ENCODE assay signal across 8 cellular contexts in genomic region chr4:3074078-3074845, GRCh38. TPM values are rescaled to one million over a fixed set of nuclear protein-coding genes. Genes with fewer than 3 reads are reported as not detected.
DNase-seq lines count a peak whose midpoint lies in the region; ATAC-seq lines count a peak whose summit lies in the region.

Gene HTT, plus strand, starts transcription at chr4:3074681. Its CDS starts 145 bp downstream, at chr4:3074826.
Gene HTT-AS, minus strand, starts transcription at chr4:3074538.

- H2BK15ac ChIP-seq in mesenchymal stem cell (ENCODE audit: low read depth, poor library complexity, severe bottlenecking): peak within 1 kb of the TSS; percentile 86

- H3K27ac Mint-ChIP-seq in effector memory CD8-positive, alpha-beta T cell: peak within 1 kb of the TSS; percentile 77 to 87

- peak within 1 kb of the TSS; percentile 97 to 99 for H3K4me3 ChIP-seq in mesenchymal stem cell (ENCODE audit: insufficient read depth in 1 of 2, low read depth in 1 of 2, low read length in 2 of 2)

- H2AFZ ChIP-seq in mesenchymal stem cell (ENCODE audit: low read depth, low read length): peak within 1 kb of the TSS; percentile 99

- peak within 1 kb of the TSS; percentile 98 for H4K8ac ChIP-seq in mesenchymal stem cell (ENCODE audit: low read length)

- no peaks in the 10 kb centered on the region for H3K9me3 Mint-ChIP-seq in effector memory CD8-positive, alpha-beta T cell

- DNase-seq in COLO829 (ENCODE audit: low spot score): peak; percentile 80
- DNase-seq in HS-5 (ENCODE audit: low read depth): peak; percentile 89
- DNase-seq in NK-92 treated with Interleukin-12 subunit alpha and Interleukin-12 subunit beta, amount 100 ng/mL, for 24 hours (lab: John Stamatoyannopoulos, UW): peak; percentile 97
- peak; percentile 92 to 94 for DNase-seq in activated CD8-positive, alpha-beta memory T cell treated with anti-CD3 and anti-CD28 coated beads for 4 hours (ENCODE audit: low read depth in 2 of 2)
- DNase-seq in effector memory CD8-positive, alpha-beta T cell: peak; percentile 87 to 95 (median 90)
- DNase-seq in mesenchymal stem cell: peak; percentile 93
- peak; percentile 92 for DNase-seq in stimulated activated CD8-positive, alpha-beta memory T cell treated with anti-CD3 and anti-CD28 coated beads, Interleukin-12 subunit alpha, Interleukin-12 subunit beta, amount 100 ng/mL, for 1 hour (ENCODE audit: low read depth)

- peaks cover 9% of the 10 kb centered on the region for H3K36me3 Mint-ChIP-seq in effector memory CD8-positive, alpha-beta T cell (ENCODE audit: insufficient read depth)

- H3K4me1 Mint-ChIP-seq in effector memory CD8-positive, alpha-beta T cell (ENCODE audit: low read depth in 2 of 2): peaks cover 12 to 20% of the 10 kb centered on the region in 2 donors

- H3K14ac ChIP-seq in mesenchymal stem cell (ENCODE audit: low read length in 2 of 2): peak within 1 kb of the TSS in 1 of 2 experiments; percentile 99

- peak within 1 kb of the TSS; percentile 98 for H3K9ac ChIP-seq in mesenchymal stem cell (ENCODE audit: low read length)

- no peaks in the 10 kb centered on the region for H3K36me3 ChIP-seq in mesenchymal stem cell (ENCODE audit: control insufficient read depth in 1 of 2, insufficient read depth in 2 of 2, low read depth in 1 of 2, low read length in 2 of 2)

- WGBS in mesenchymal stem cell: under 1% methylated on average over 50 of the region's 81 CpGs

- peak within 1 kb of the TSS; percentile 93 for H3K27ac ChIP-seq in mesenchymal stem cell (ENCODE audit: low read length, poor library complexity, severe bottlenecking)

- peak within 1 kb of the TSS; percentile 74 for H2BK120ac ChIP-seq in mesenchymal stem cell (ENCODE audit: low read depth, low read length)

- H4K91ac ChIP-seq in mesenchymal stem cell (ENCODE audit: low read length): peak within 1 kb of the TSS; percentile 94

- no peaks in the 10 kb centered on the region for H3K27me3 Mint-ChIP-seq in effector memory CD8-positive, alpha-beta T cell

- peak; percentile 72 for ATAC-seq in GM21360 (IDR thresholded peaks at IDR 0.05; ENCODE audit: unreplicated experiment)
- peak; percentile 84 for ATAC-seq in effector memory CD8-positive, alpha-beta T cell (replicated peaks)

- peak within 1 kb of the TSS; percentile 92 for H2BK5ac ChIP-seq in mesenchymal stem cell (ENCODE audit: low read depth, low read length, poor library complexity, severe bottlenecking)

- H3K4me3 Mint-ChIP-seq in effector memory CD8-positive, alpha-beta T cell: peak within 1 kb of the TSS; percentile 87 to 93

- H2AK5ac ChIP-seq in mesenchymal stem cell (ENCODE audit: low read length, severe bottlenecking): no peak within 1 kb of the TSS

- peaks cover 8% of the 10 kb centered on the region for H3K4me1 ChIP-seq in mesenchymal stem cell (ENCODE audit: control insufficient read depth, insufficient read depth, low read depth, low read length)

- H2BK12ac ChIP-seq in mesenchymal stem cell (ENCODE audit: low read length in 2 of 2): peak within 1 kb of the TSS; percentile 85 to 99

- H3K9me3 ChIP-seq in mesenchymal stem cell (ENCODE audit: control insufficient read depth, low read length): no peaks in the 10 kb centered on the region

- H3K79me1 ChIP-seq in mesenchymal stem cell (replicated peaks; ENCODE audit: low read length, poor library complexity, severe bottlenecking): no peaks in the 10 kb centered on the region

- peak within 1 kb of the TSS in 1 of 2 experiments; percentile 89 for H3K4ac ChIP-seq in mesenchymal stem cell (ENCODE audit: low read depth in 1 of 2, low read length in 2 of 2)

- H3K18ac ChIP-seq in mesenchymal stem cell (ENCODE audit: low read depth in 1 of 2, low read length in 2 of 2): peak within 1 kb of the TSS; percentile 93 to 100

- peak within 1 kb of the TSS; percentile 91 for H3K4me2 ChIP-seq in mesenchymal stem cell (ENCODE audit: low read length, poor library complexity, severe bottlenecking)

- H3K27me3 ChIP-seq in mesenchymal stem cell (ENCODE audit: control insufficient read depth in 1 of 2, insufficient read depth in 1 of 2, low read length in 2 of 2): peaks cover 0 to 4% of the 10 kb centered on the region in 2 experiments

- H3K23ac ChIP-seq in mesenchymal stem cell (ENCODE audit: low read length in 2 of 2): peak within 1 kb of the TSS in 1 of 2 experiments; percentile 64

RNA-seq across cellular contexts. Expression of gene HTT, which starts in this region (rescaled TPM):
- 16.8 TPM for polyA plus RNA-seq in mesenchymal stem cell (2013, experiment 1 of 2)
- 13.9 TPM for polyA plus RNA-seq in mesenchymal stem cell (2013, experiment 2 of 2)

RNA-seq across cellular contexts. Expression of gene HTT-AS, which starts in this region (rescaled TPM):
- polyA plus RNA-seq in mesenchymal stem cell (2013, experiment 1 of 2): not detected
- not detected for polyA plus RNA-seq in mesenchymal stem cell (2013, experiment 2 of 2)

Comparison
In these comparisons a context has a peak if more than half of its experiments do, and no peak if none do; other contexts are left out.
1. Peak in every context shown above with its lines: DNase-seq, ATAC-seq, H3K4me3 ChIP-seq and H3K27ac ChIP-seq.